In genomic region chr3:23885210-23885609, GRCh38 we compare ENCODE assay signal across 24 cellular contexts.
"Had no signal": no experiment of that assay in that cellular context is flagged by ENCODE, and none has a peak within 500 bp of the region (broad histone marks: within the 10 kb centered on the region; RNA-seq: fewer than 3 reads in every experiment).

No MANE protein-coding gene starts in this region.

- H3K36me3 ChIP-seq: gastrocnemius medialis, transverse colon had no signal

- H2AFZ ChIP-seq: neural progenitor cell had no signal

- H3K36me3 Mint-ChIP-seq: activated naive CD4-positive, alpha-beta T cell treated with anti-CD3 and anti-CD28 coated beads, Interleukin-2, amount 50 U/mL, for 24 hours had no signal

- H3K4me2 ChIP-seq: neural progenitor cell, smooth muscle cell had no signal

- ATAC-seq: activated CD8-positive, alpha-beta T cell treated with anti-CD3 and anti-CD28 coated beads for 36 hours; gastrocnemius medialis; left ventricle myocardium superior; stimulated activated naive B cell treated with anti-CD40 and anti-IgM and Interleukin-4, amounts not matched to agents 10 μg/mL and 1 μg/mL and 100 μg/mL, for 72 hours; T-helper 17 cell had no signal

- H3K27me3 Mint-ChIP-seq: activated CD8-positive, alpha-beta T cell treated with anti-CD3 and anti-CD28 coated beads for 36 hours; activated naive CD4-positive, alpha-beta T cell treated with anti-CD3 and anti-CD28 coated beads, Interleukin-2, amount 50 U/mL, for 24 hours; brain; naive B cell; stimulated activated naive B cell treated with anti-CD40 and anti-IgM and Interleukin-4, amounts not matched to agents 10 μg/mL and 1 μg/mL and 100 μg/mL, for 72 hours; T-helper 17 cell had no signal

- H3K4me3 ChIP-seq: esophagus squamous epithelium, gastrocnemius medialis, neural progenitor cell, sigmoid colon, smooth muscle cell, transverse colon, vagina had no signal

- H3K27me3 ChIP-seq: esophagus squamous epithelium, gastrocnemius medialis, neural progenitor cell, sigmoid colon, transverse colon, vagina had no signal

- H3K9me3 ChIP-seq: esophagus squamous epithelium, gastrocnemius medialis, sigmoid colon, transverse colon, vagina had no signal

- H3K27ac Mint-ChIP-seq: activated CD8-positive, alpha-beta T cell treated with anti-CD3 and anti-CD28 coated beads for 36 hours; activated naive CD4-positive, alpha-beta T cell treated with anti-CD3 and anti-CD28 coated beads, Interleukin-2, amount 50 U/mL, for 24 hours; activated T-helper 1 cell treated with anti-CD3 and anti-CD28 coated beads, Interleukin-12 subunit alpha, Interleukin-12 subunit beta, Interleukin-2, Interleukin-4 antibody, amounts not matched to agents 30 ng/mL and 10 ng/mL and 1 ng/mL, durations not matched to agents 14 hours and 24 hours and 36 hours; brain; neural progenitor cell; T-helper 17 cell had no signal

- H3K4me1 ChIP-seq: neural progenitor cell had no signal

- H3K9me3 Mint-ChIP-seq: activated CD8-positive, alpha-beta T cell treated with anti-CD3 and anti-CD28 coated beads for 36 hours; activated naive CD4-positive, alpha-beta T cell treated with anti-CD3 and anti-CD28 coated beads, Interleukin-2, amount 50 U/mL, for 24 hours; activated T-helper 1 cell treated with anti-CD3 and anti-CD28 coated beads, Interleukin-12 subunit alpha, Interleukin-12 subunit beta, Interleukin-2, Interleukin-4 antibody, amounts not matched to agents 30 ng/mL and 10 ng/mL and 1 ng/mL, durations not matched to agents 14 hours and 24 hours and 36 hours; brain; neural progenitor cell; stimulated activated naive B cell treated with anti-CD40 and anti-IgM and Interleukin-4, amounts not matched to agents 10 μg/mL and 1 μg/mL and 100 μg/mL, for 72 hours had no signal

- DNase-seq: activated CD4-positive, alpha-beta T cell treated with anti-CD3 and anti-CD28 coated beads for 48 hours; activated CD8-positive, alpha-beta T cell treated with anti-CD3 and anti-CD28 coated beads for 36 hours; activated gamma-delta T cell treated with Interleukin-2 at 50 U/mL for 16 hours; aorta; central memory CD4-positive, alpha-beta T cell; effector memory CD4-positive, alpha-beta T cell; esophagus squamous epithelium; gastrocnemius medialis; hippocampal formation; kidney glomerular epithelial cell; left ventricle myocardium superior; naive B cell; retina; sigmoid colon; stimulated activated CD4-positive, alpha-beta T cell treated with anti-CD3 and anti-CD28 coated beads, Interleukin-15, amount 100 ng/mL, for 24 hours; stimulated activated naive B cell treated with anti-CD40 and anti-IgM and Interleukin-4, amounts not matched to agents 10 μg/mL and 1 μg/mL and 100 μg/mL, for 72 hours; T-helper 17 cell; transverse colon had no signal

- H3K27ac ChIP-seq: esophagus squamous epithelium, gastrocnemius medialis, neural progenitor cell, sigmoid colon, transverse colon, vagina had no signal

- H3K4me3 Mint-ChIP-seq: activated CD8-positive, alpha-beta T cell treated with anti-CD3 and anti-CD28 coated beads for 36 hours; activated naive CD4-positive, alpha-beta T cell treated with anti-CD3 and anti-CD28 coated beads, Interleukin-2, amount 50 U/mL, for 24 hours; activated T-helper 1 cell treated with anti-CD3 and anti-CD28 coated beads, Interleukin-12 subunit alpha, Interleukin-12 subunit beta, Interleukin-2, Interleukin-4 antibody, amounts not matched to agents 30 ng/mL and 10 ng/mL and 1 ng/mL, durations not matched to agents 14 hours and 24 hours and 36 hours; brain; naive B cell; neural progenitor cell; stimulated activated naive B cell treated with anti-CD40 and anti-IgM and Interleukin-4, amounts not matched to agents 10 μg/mL and 1 μg/mL and 100 μg/mL, for 72 hours; T-helper 17 cell had no signal
